29 cellular contexts compared by ENCODE assay signal in the genomic region with DNA sequence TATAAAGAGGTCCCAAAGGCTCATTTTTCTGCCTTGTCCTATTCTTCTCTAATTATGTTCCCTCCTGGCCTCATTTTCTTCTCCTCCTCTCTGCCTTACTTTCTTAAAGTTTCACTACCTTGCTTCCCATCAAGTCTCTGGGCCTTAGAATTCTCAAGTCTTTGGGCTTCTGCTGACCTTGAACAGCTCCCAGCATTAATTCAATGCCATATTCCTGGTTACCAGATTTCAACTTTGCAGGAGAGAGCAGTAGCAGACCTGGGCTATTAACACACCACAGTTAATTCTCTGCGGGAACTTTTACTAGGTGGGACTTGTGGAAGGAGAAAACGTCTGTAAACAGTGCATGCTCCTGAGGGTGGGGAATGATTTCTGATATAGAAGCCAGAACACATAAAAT.
A peak's percentile ranks its signal among the peaks of the same experiment; 100 is the strongest.
DNase-seq lines count a peak whose midpoint lies in the region; ATAC-seq and TF ChIP-seq lines count a peak whose summit lies in the region.
"Had no signal": no experiment of that assay in that cellular context is flagged by ENCODE, and none has a peak within 500 bp of the region (broad histone marks: within the 10 kb centered on the region; RNA-seq: fewer than 3 reads in every experiment).

No MANE protein-coding gene starts in this region.

- no peaks in the 10 kb centered on the region for H3K36me3 Mint-ChIP-seq in endodermal cell (ENCODE audit: low read depth)
- no peaks in the 10 kb centered on the region for H3K36me3 Mint-ChIP-seq in T-cell
- H3K36me3 Mint-ChIP-seq: CD8-positive, alpha-beta memory T cell had no signal

- intact Hi-C loops in sigmoid colon (cut with DNase I), result loop anchor here (2.0 to 10.0 kb wide), 5 partner anchors 211 to 1583 kb away; no protein-coding TSS in a partner anchor
- intact Hi-C loops in head of caudate nucleus (cut with DNase I), result loop anchor here (2.0 to 10.0 kb wide), 2 partner anchors 221 to 999 kb away; no protein-coding TSS in a partner anchor

- ATAC-seq in stimulated activated naive CD8-positive, alpha-beta T cell treated with anti-CD3 and anti-CD28 coated beads, Interleukin-15, amount 100 ng/mL, for 72 hours, result no peak
- no peak for ATAC-seq in T-cell (replicated peaks in 1 of 4)
- ATAC-seq: A549 had no signal

- H3K27ac ChIP-seq in HUES64 (ENCODE audit: low read depth, low read length) (no peak overlapping the region), endodermal cell (ENCODE audit: low read depth, low read length) (peak overlapping the region; percentile 99), muscle layer of colon (ENCODE audit: low read depth, low read length) (peak overlapping the region; percentile 81), sigmoid colon (peak overlapping the region; percentile 56 to 84 (median 78))
- H3K27ac ChIP-seq: A549, right atrium auricular region, testis, vagina, VCaP had no signal

- H3K4me1 Mint-ChIP-seq in endodermal cell, result peaks cover 65% of the 10 kb centered on the region
- H3K4me1 Mint-ChIP-seq in stimulated activated naive CD8-positive, alpha-beta T cell treated with anti-CD3 and anti-CD28 coated beads, Interleukin-15, amount 100 ng/mL, for 72 hours, result peaks cover 28% of the 10 kb centered on the region
- H3K4me1 Mint-ChIP-seq in T-cell, result peaks cover 8 to 29% (median 14%) of the 10 kb centered on the region in 3 donors

- H3K9me3 ChIP-seq in HUES64 (ENCODE audit: insufficient read depth, low read depth, low read length) (no peaks in the 10 kb centered on the region), endodermal cell (ENCODE audit: control insufficient read depth, low read length) (no peaks in the 10 kb centered on the region), muscle layer of colon (ENCODE audit: low read length) (no peaks in the 10 kb centered on the region), sigmoid colon (no peaks in the 10 kb centered on the region)
- H3K9me3 ChIP-seq: A549, right atrium auricular region, testis, vagina had no signal

- H3K27me3 Mint-ChIP-seq in endodermal cell (ENCODE audit: insufficient read depth) (peaks cover 99% of the 10 kb centered on the region), T-cell (peaks cover 88 to 90% of the 10 kb centered on the region in 2 donors)
- H3K27me3 Mint-ChIP-seq in stimulated activated naive CD8-positive, alpha-beta T cell treated with anti-CD3 and anti-CD28 coated beads, Interleukin-15, amount 100 ng/mL, for 72 hours, result peaks cover 96% of the 10 kb centered on the region

- H3K4me3 ChIP-seq in HUES64 (ENCODE audit: low read length) (peak overlapping the region; percentile 41; the same call in 1 of the 2 replicates), endodermal cell (ENCODE audit: low read length) (peak overlapping the region; percentile 66), muscle layer of colon (ENCODE audit: low read depth in 1 of 2, low read length in 2 of 2) (peak overlapping the region in 1 of 2 donors; percentile 65), sigmoid colon (peak overlapping the region in 1 of 4 donors; percentile 15)
- H3K4me3 ChIP-seq: A549, dorsolateral prefrontal cortex, right atrium auricular region, testis, vagina had no signal

- no peak overlapping the region for H3K27ac Mint-ChIP-seq in endodermal cell
- H3K27ac Mint-ChIP-seq in stimulated activated naive CD8-positive, alpha-beta T cell treated with anti-CD3 and anti-CD28 coated beads, Interleukin-15, amount 100 ng/mL, for 72 hours, result no peak overlapping the region
- H3K27ac Mint-ChIP-seq in T-cell, result no peak overlapping the region
- H3K27ac Mint-ChIP-seq: activated CD4-positive, alpha-beta T cell treated with anti-CD3 and anti-CD28 coated beads, Interleukin-2, amount 10 ng/mL, durations not matched to agents 24 days and 14 days; B cell had no signal

- peaks cover 100% of the 10 kb centered on the region for H3K27me3 ChIP-seq in HUES64 (ENCODE audit: insufficient read depth, low read length)
- H3K27me3 ChIP-seq in endodermal cell (ENCODE audit: control insufficient read depth, insufficient read depth, low read length, poor library complexity, severe bottlenecking), result peaks cover 100% of the 10 kb centered on the region
- peaks cover 0 to 7% of the 10 kb centered on the region in 2 donors for H3K27me3 ChIP-seq in muscle layer of colon (ENCODE audit: control insufficient read depth in 1 of 2, insufficient read depth in 2 of 2, low read length in 2 of 2)
- H3K27me3 ChIP-seq in sigmoid colon, result peaks cover 0 to 9% (median 0%) of the 10 kb centered on the region in 3 donors
- H3K27me3 ChIP-seq: testis had no signal

- H3K4me3 Mint-ChIP-seq in endodermal cell, result no peak overlapping the region
- H3K4me3 Mint-ChIP-seq in stimulated activated naive CD8-positive, alpha-beta T cell treated with anti-CD3 and anti-CD28 coated beads, Interleukin-15, amount 100 ng/mL, for 72 hours, result no peak overlapping the region
- H3K4me3 Mint-ChIP-seq in T-cell, result no peak overlapping the region
- H3K4me3 Mint-ChIP-seq: activated CD4-positive, alpha-beta T cell treated with anti-CD3 and anti-CD28 coated beads, Interleukin-2, amount 10 ng/mL, durations not matched to agents 24 days and 14 days; B cell had no signal

- H3K4me1 ChIP-seq in HUES64 (ENCODE audit: insufficient read depth, low read length) (peaks cover 55% of the 10 kb centered on the region), endodermal cell (ENCODE audit: control insufficient read depth, insufficient read depth, low read length) (peaks cover 20% of the 10 kb centered on the region), muscle layer of colon (ENCODE audit: insufficient read depth, low read length) (peaks cover 39% of the 10 kb centered on the region), sigmoid colon (peaks cover 0 to 63% (median 41%) of the 10 kb centered on the region in 4 donors)
- H3K4me1 ChIP-seq: A549, testis had no signal

- DNase-seq in endodermal cell, result no peak
- no peak for DNase-seq in sigmoid colon
- no peak for DNase-seq in stimulated activated naive CD8-positive, alpha-beta T cell treated with anti-CD3 and anti-CD28 coated beads, Interleukin-15, amount 100 ng/mL, for 72 hours
- DNase-seq in NCI-H774 (lab: John Stamatoyannopoulos, UW), result no peak
- DNase-seq in head of caudate nucleus, result no peak
- DNase-seq in T-cell, result no peak
- DNase-seq: activated CD4-positive, alpha-beta T cell treated with anti-CD3 and anti-CD28 coated beads, Interleukin-2, amount 10 ng/mL, durations not matched to agents 24 days and 14 days; activated gamma-delta T cell; activated T-cell treated with anti-CD3 and anti-CD28 coated beads, Interleukin-2, amount 50 U/mL, for 1 hour; CD8-positive, alpha-beta memory T cell; DMS 273 treated with DMSO at 0.1 percent for 48 hours; dorsolateral prefrontal cortex; EL; GOT3; NCI-H1105; NCI-H187 treated with DMSO at 0.1 percent for 48 hours; NCI-H2171 treated with DMSO at 0.1 percent for 48 hours; NCI-H510A treated with DMSO at 0.1 percent for 48 hours; SHP77 treated with DMSO at 0.1 percent for 48 hours; stimulated activated CD4-positive, alpha-beta T cell treated with anti-CD3 and anti-CD28 coated beads, Interleukin-2, amount 100 ng/mL, for 48 hours; T-helper 9 cell; testis had no signal

- no peaks in the 10 kb centered on the region for H3K36me3 ChIP-seq in HUES64 (ENCODE audit: insufficient read depth, low read length)
- H3K36me3 ChIP-seq in endodermal cell (ENCODE audit: control insufficient read depth, insufficient read depth, low read length), result no peaks in the 10 kb centered on the region
- no peaks in the 10 kb centered on the region for H3K36me3 ChIP-seq in muscle layer of colon (ENCODE audit: insufficient read depth, low read length)
- no peaks in the 10 kb centered on the region for H3K36me3 ChIP-seq in sigmoid colon
- H3K36me3 ChIP-seq: right atrium auricular region, vagina had no signal

- no peak for TF ChIP-seq CTCF in endodermal cell (conservative IDR thresholded peaks at IDR 0.05)
- no peak for TF ChIP-seq CTCF in sigmoid colon (IDR thresholded peaks at IDR 0.05)

- no peaks in the 10 kb centered on the region for H3K9me3 Mint-ChIP-seq in endodermal cell
- H3K9me3 Mint-ChIP-seq in stimulated activated naive CD8-positive, alpha-beta T cell treated with anti-CD3 and anti-CD28 coated beads, Interleukin-15, amount 100 ng/mL, for 72 hours, result peaks cover 0 to 7% of the 10 kb centered on the region in 2 donors
- no peaks in the 10 kb centered on the region for H3K9me3 Mint-ChIP-seq in T-cell

- no peak for TF ChIP-seq POLR2A in sigmoid colon (IDR thresholded peaks at IDR 0.05)

- no peak for TF ChIP-seq EP300 in sigmoid colon (IDR thresholded peaks at IDR 0.05)

- CTCF ChIA-PET in T-cell (lab: Charles Lee), result no interaction called here

- POLR2A ChIA-PET in T-cell (lab: Charles Lee), result no interaction called here

- 0% methylated on average over 2 of the region's 2 CpGs for WGBS in HUES64
- WGBS in endodermal cell (ENCODE audit: insufficient coverage in 1 of 2, insufficient read length in 1 of 2), 2 experiments, result 0 to 2% methylated on average over 2 of the region's 2 CpGs
- WGBS in sigmoid colon, 2 donors, result 15 to 30% methylated on average over 2 of the region's 2 CpGs

- peak overlapping the region; percentile 2; the same call in 1 of the 2 replicates for H3K9ac ChIP-seq in HUES64 (ENCODE audit: low read depth, low read length)
- no peak overlapping the region for H3K9ac ChIP-seq in endodermal cell (ENCODE audit: extremely low read depth, low read length, poor library complexity, severe bottlenecking)
- H3K9ac ChIP-seq in muscle layer of colon (ENCODE audit: low read length), result peak overlapping the region; percentile 62
